ENCODE assay signal across 12 cellular contexts in the genomic region with DNA sequence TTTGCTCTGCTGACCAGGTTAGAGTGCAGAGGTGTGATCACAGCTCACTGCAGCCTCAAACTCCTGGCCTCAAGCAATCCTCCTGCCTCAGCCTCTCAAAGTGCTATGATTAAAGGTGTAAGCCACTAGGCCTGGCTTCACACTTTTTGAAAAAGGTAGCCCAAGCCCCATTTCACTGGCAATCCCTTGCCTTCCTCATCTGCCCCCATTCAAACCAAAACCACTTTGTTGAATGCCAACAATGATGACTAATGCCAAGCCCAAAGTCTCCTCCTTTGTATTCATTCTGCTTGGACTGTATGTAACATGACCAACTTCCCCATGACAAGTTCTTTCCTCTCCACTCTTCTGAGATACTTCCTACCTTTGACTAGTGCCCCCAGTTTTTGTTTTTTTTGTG. TPM values are rescaled to one million over a fixed set of nuclear protein-coding genes. Genes with fewer than 3 reads are reported as not detected.
DNase-seq lines count a peak whose midpoint lies in the region; ATAC-seq and TF ChIP-seq lines count a peak whose summit lies in the region.
"Had no signal": no experiment of that assay in that cellular context is flagged by ENCODE, and none has a peak within 500 bp of the region (broad histone marks: within the 10 kb centered on the region; RNA-seq: fewer than 3 reads in every experiment).

No MANE protein-coding gene starts in this region.

- peak overlapping the region; percentile 3 for H3K4me3 Mint-ChIP-seq in T-helper 17 cell
- peak overlapping the region; percentile 0 to 25 for H3K4me3 Mint-ChIP-seq in stimulated activated naive CD8-positive, alpha-beta T cell treated with anti-CD3 and anti-CD28 coated beads, Interleukin-15, amount 100 ng/mL, for 72 hours

- TF ChIP-seq CTCF in heart left ventricle (IDR thresholded peaks at IDR 0.05) (no peak), right atrium auricular region (IDR thresholded peaks at IDR 0.05) (no peak), fibroblast of mammary gland (conservative IDR thresholded peaks at IDR 0.05; ENCODE audit: control insufficient read depth, insufficient read depth, low read depth, low read length) (no peak)

- DNase-seq in heart left ventricle, result no peak
- no peak for DNase-seq in right atrium auricular region (ENCODE audit: low spot score)
- DNase-seq in T-helper 17 cell, result no peak
- peak; percentile 64 for DNase-seq in fibroblast of mammary gland (ENCODE audit: low read depth)
- DNase-seq in stimulated activated naive CD8-positive, alpha-beta T cell treated with anti-CD3 and anti-CD28 coated beads, Interleukin-15, amount 100 ng/mL, for 72 hours, result peak in 1 of 2 donors; percentile 53
- DNase-seq: GOT3, NCI-H1436 had no signal

- no peak for TF ChIP-seq POLR2A in heart left ventricle (IDR thresholded peaks at IDR 0.05)

- H3K27ac Mint-ChIP-seq in T-helper 17 cell, result peak overlapping the region; percentile 2
- H3K27ac Mint-ChIP-seq in stimulated activated naive CD8-positive, alpha-beta T cell treated with anti-CD3 and anti-CD28 coated beads, Interleukin-15, amount 100 ng/mL, for 72 hours, result peak overlapping the region in 1 of 2 donors; percentile 73

- H3K27me3 ChIP-seq in heart left ventricle, result no peaks in the 10 kb centered on the region
- no peaks in the 10 kb centered on the region for H3K27me3 ChIP-seq in right atrium auricular region
- H3K27me3 ChIP-seq: BLaER1 treated with 17β-estradiol and CSF1 and Interleukin-3, amounts not matched to agents 10 nM and 100 nM; SJSA1 had no signal

- H3K36me3 ChIP-seq in heart left ventricle (no peaks in the 10 kb centered on the region), right atrium auricular region (no peaks in the 10 kb centered on the region)

- H3K4me1 ChIP-seq in heart left ventricle, result peaks cover 0 to 64% (median 32%) of the 10 kb centered on the region in 12 donors
- peaks cover 0 to 34% of the 10 kb centered on the region in 2 donors for H3K4me1 ChIP-seq in right atrium auricular region
- H3K4me1 ChIP-seq: SJSA1 had no signal

- H3K36me3 Mint-ChIP-seq in T-helper 17 cell (ENCODE audit: low read depth), result no peaks in the 10 kb centered on the region

- H3K27ac ChIP-seq in heart left ventricle, result peak overlapping the region in 1 of 12 donors; percentile 7
- H3K27ac ChIP-seq in right atrium auricular region, result no peak overlapping the region
- H3K27ac ChIP-seq: SJSA1 had no signal

- peaks cover 15 to 31% of the 10 kb centered on the region in 2 donors for H3K9me3 Mint-ChIP-seq in stimulated activated naive CD8-positive, alpha-beta T cell treated with anti-CD3 and anti-CD28 coated beads, Interleukin-15, amount 100 ng/mL, for 72 hours

- ATAC-seq in heart left ventricle (peak in 3 of 4 donors; percentile 15 to 70 (median 20)), T-helper 17 cell (no peak), HG03439 (IDR thresholded peaks at IDR 0.05; ENCODE audit: unreplicated experiment) (no peak), GM21447 (IDR thresholded peaks at IDR 0.05; ENCODE audit: unreplicated experiment) (no peak), GM21528 (IDR thresholded peaks at IDR 0.05; ENCODE audit: low FRiP score, unreplicated experiment) (no peak)
- peak; percentile 97 for ATAC-seq in stimulated activated naive CD8-positive, alpha-beta T cell treated with anti-CD3 and anti-CD28 coated beads, Interleukin-15, amount 100 ng/mL, for 72 hours

- peaks cover 44% of the 10 kb centered on the region for H3K4me1 Mint-ChIP-seq in T-helper 17 cell
- H3K4me1 Mint-ChIP-seq in stimulated activated naive CD8-positive, alpha-beta T cell treated with anti-CD3 and anti-CD28 coated beads, Interleukin-15, amount 100 ng/mL, for 72 hours, result peaks cover 63% of the 10 kb centered on the region

- H3K4me3 ChIP-seq in heart left ventricle, result no peak overlapping the region
- H3K4me3 ChIP-seq in right atrium auricular region, result no peak overlapping the region
- H3K4me3 ChIP-seq in fibroblast of mammary gland (ENCODE audit: control insufficient read depth, low read depth, low read length), result no peak overlapping the region
- H3K4me3 ChIP-seq: BLaER1 treated with 17β-estradiol and CSF1 and Interleukin-3, amounts not matched to agents 10 nM and 100 nM; SJSA1 had no signal

- no peaks in the 10 kb centered on the region for H3K27me3 Mint-ChIP-seq in T-helper 17 cell
- no peaks in the 10 kb centered on the region for H3K27me3 Mint-ChIP-seq in stimulated activated naive CD8-positive, alpha-beta T cell treated with anti-CD3 and anti-CD28 coated beads, Interleukin-15, amount 100 ng/mL, for 72 hours

- intact Hi-C loops in heart left ventricle (cut with DNase I), result no loop called here

- peaks cover 0 to 32% (median 23%) of the 10 kb centered on the region in 12 donors for H3K9me3 ChIP-seq in heart left ventricle
- peaks cover 0 to 22% of the 10 kb centered on the region in 2 donors for H3K9me3 ChIP-seq in right atrium auricular region
- no peaks in the 10 kb centered on the region for H3K9me3 ChIP-seq in T-helper 17 cell (ENCODE audit: control insufficient read depth, low read length, poor library complexity, severe bottlenecking)
- H3K9me3 ChIP-seq: SJSA1 had no signal

RNA-seq across cellular contexts. Expression of gene N4BP1, which starts 33.1 kb away (rescaled TPM):
- total RNA-seq in heart left ventricle, result 10 to 100 TPM; 14.9 to 28.7 (median 20.8) TPM
- polyA plus RNA-seq in heart left ventricle, result 1 to 10 TPM; 5.4 to 9.7 TPM
- total RNA-seq in right atrium auricular region, result 10 to 100 TPM; 12.3 to 15.0 TPM
- total RNA-seq in T-helper 17 cell, result 100 to 1,000 TPM in 1 of 2 donors, 10 to 100 TPM in 1; 76.1 to 108 TPM

Comparison
In these comparisons a context has a peak if more than half of its experiments do, and no peak if none do; other contexts are left out.
1. ATAC-seq: peak in heart left ventricle (3 of 4) and stimulated activated naive CD8-positive, alpha-beta T cell treated with anti-CD3 and anti-CD28 coated beads, Interleukin-15, amount 100 ng/mL, for 72 hours (single experiment); none in T-helper 17 cell (single experiment), HG03439 (single experiment), GM21447 (single experiment) and GM21528 (single experiment).